Comparison of ENCODE assay signal across 1 cellular context in the genomic region with DNA sequence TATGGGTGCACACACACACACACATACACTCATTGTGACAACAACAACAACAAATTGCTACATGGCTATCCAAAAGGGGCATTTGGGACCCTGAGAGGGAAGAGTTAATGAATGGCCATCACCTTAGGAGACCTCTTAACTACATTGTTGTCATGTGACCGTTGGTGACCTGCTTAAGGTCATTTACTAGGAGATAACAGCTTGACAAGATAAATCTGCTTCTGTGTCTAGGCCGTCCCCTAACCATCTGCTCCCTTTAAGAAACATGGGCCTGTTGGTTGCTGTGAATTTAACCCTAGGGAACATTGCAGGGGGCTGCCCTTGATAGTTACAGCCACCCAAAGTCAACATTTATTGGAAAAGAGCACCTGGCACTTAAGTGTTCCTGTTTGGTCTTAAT.
A peak's percentile ranks its signal among the peaks of the same experiment; 100 is the strongest.
TF ChIP-seq lines count a peak whose summit lies in the region.

No MANE protein-coding gene starts in this region.

TF ChIP-seq in K562, 482 proteins besides CTCF, POLR2A, EP300 and RAD21 (continued from another document and continues in another):
- TF ChIP-seq UBTF (IDR thresholded peaks at IDR 0.05; ENCODE audit: borderline replicate concordance in 1 of 2, low read depth in 2 of 2, low read length in 2 of 2) (no peak), RFX5 (IDR thresholded peaks at IDR 0.05; ENCODE audit: low read depth, low read length) (no peak), HMGN3 (IDR thresholded peaks at IDR 0.05; ENCODE audit: borderline replicate concordance, extremely low read depth, insufficient read length, low read depth, low read length) (no peak), ARID1B (IDR thresholded peaks at IDR 0.05) (0 out of 2 replicates have a peak, but pooled peaks have one; percentile 9), NCOA6 (IDR thresholded peaks at IDR 0.05) (no peak), TAL1 (IDR thresholded peaks at IDR 0.05) (no peak), FOXO4 (CRISPR knock-in tag; IDR thresholded peaks at IDR 0.05) (no peak), ZNF134 (CRISPR knock-in tag; conservative IDR thresholded peaks at IDR 0.05) (no peak), ETV5 (CRISPR knock-in tag; IDR thresholded peaks at IDR 0.05; ENCODE audit: low read depth) (no peak), STAT5B (CRISPR knock-in tag; IDR thresholded peaks at IDR 0.05) (no peak), MCM7 (IDR thresholded peaks at IDR 0.05) (no peak), ASH1L (IDR thresholded peaks at IDR 0.05; ENCODE audit: borderline replicate concordance, low read depth, partially characterized antibody) (no peak), HNRNPLL (IDR thresholded peaks at IDR 0.05; ENCODE audit: low read depth, low read length, poor library complexity, severe bottlenecking) (no peak), ELF1 (tag; IDR thresholded peaks at IDR 0.05) (no peak), EP400 (IDR thresholded peaks at IDR 0.05) (no peak), ZBTB1 (CRISPR knock-in tag; IDR thresholded peaks at IDR 0.05; ENCODE audit: borderline replicate concordance, low read depth) (no peak), TAF1 (IDR thresholded peaks at IDR 0.05; ENCODE audit: control insufficient read depth, extremely low read depth, insufficient read depth, low read length, severe bottlenecking) (no peak), RBM14 (IDR thresholded peaks at IDR 0.05; ENCODE audit: borderline replicate concordance, insufficient read depth, low read depth, low read length) (no peak), SP2 (IDR thresholded peaks at IDR 0.05; ENCODE audit: extremely low read depth, low read depth, low read length, poor library complexity, severe bottlenecking) (no peak), HNRNPUL1 (IDR thresholded peaks at IDR 0.05; ENCODE audit: low read length) (no peak), ZSCAN32 (CRISPR knock-in tag; IDR thresholded peaks at IDR 0.05) (no peak), MCM5 (IDR thresholded peaks at IDR 0.05; ENCODE audit: low read depth) (no peak), ZNF24 (IDR thresholded peaks at IDR 0.05) (peak; percentile 43; the same call in 1 of the 2 replicates), HDAC3 (IDR thresholded peaks at IDR 0.05; ENCODE audit: borderline replicate concordance, partially characterized antibody) (no peak), PBX2 (CRISPR knock-in tag; IDR thresholded peaks at IDR 0.05; ENCODE audit: low read depth) (no peak), PBX2 (tag; conservative IDR thresholded peaks at IDR 0.05; ENCODE audit: low read depth) (peak; percentile 78), SPI1 (IDR thresholded peaks at IDR 0.05; ENCODE audit: borderline replicate concordance, low read depth, low read length) (no peak), MYNN (IDR thresholded peaks at IDR 0.05) (no peak), MYNN (CRISPR knock-in tag; IDR thresholded peaks at IDR 0.05) (no peak), ZBTB2 (IDR thresholded peaks at IDR 0.05) (no peak), GABPB1 (CRISPR knock-in tag; IDR thresholded peaks at IDR 0.05) (no peak), HOXB6 (CRISPR knock-in tag; IDR thresholded peaks at IDR 0.05; ENCODE audit: borderline replicate concordance) (no peak), MIER1 (IDR thresholded peaks at IDR 0.05; ENCODE audit: low read depth) (no peak), SETDB1 (IDR thresholded peaks at IDR 0.05; ENCODE audit: low read length) (no peak), KDM5B (IDR thresholded peaks at IDR 0.05; ENCODE audit: insufficient replicate concordance, low read depth, low read length) (no peak), RBM17 (IDR thresholded peaks at IDR 0.05; ENCODE audit: borderline replicate concordance, low read depth, low read length) (no peak), HINFP (tag; conservative IDR thresholded peaks at IDR 0.05; ENCODE audit: low read depth) (no peak), ZNF263 (CRISPR knock-in tag; IDR thresholded peaks at IDR 0.05; ENCODE audit: borderline replicate concordance) (no peak), THAP12 (CRISPR knock-in tag; IDR thresholded peaks at IDR 0.05) (no peak), NFE2 (IDR thresholded peaks at IDR 0.05; ENCODE audit: low read depth) (no peak), YBX1 (IDR thresholded peaks at IDR 0.05) (no peak), ESRRA (IDR thresholded peaks at IDR 0.05; ENCODE audit: borderline replicate concordance, low read depth) (peak; percentile 79; the same call in 1 of the 2 replicates), GATA2 (CRISPR knock-in tag; IDR thresholded peaks at IDR 0.05) (no peak)
- TF ChIP-seq, protein P1, sequence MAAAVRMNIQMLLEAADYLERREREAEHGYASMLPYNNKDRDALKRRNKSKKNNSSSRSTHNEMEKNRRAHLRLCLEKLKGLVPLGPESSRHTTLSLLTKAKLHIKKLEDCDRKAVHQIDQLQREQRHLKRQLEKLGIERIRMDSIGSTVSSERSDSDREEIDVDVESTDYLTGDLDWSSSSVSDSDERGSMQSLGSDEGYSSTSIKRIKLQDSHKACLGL (CRISPR knock-in tag; IDR thresholded peaks at IDR 0.05; ENCODE audit: borderline replicate concordance, poor library complexity, severe bottlenecking), result no peak
- TF ChIP-seq, protein P2, sequence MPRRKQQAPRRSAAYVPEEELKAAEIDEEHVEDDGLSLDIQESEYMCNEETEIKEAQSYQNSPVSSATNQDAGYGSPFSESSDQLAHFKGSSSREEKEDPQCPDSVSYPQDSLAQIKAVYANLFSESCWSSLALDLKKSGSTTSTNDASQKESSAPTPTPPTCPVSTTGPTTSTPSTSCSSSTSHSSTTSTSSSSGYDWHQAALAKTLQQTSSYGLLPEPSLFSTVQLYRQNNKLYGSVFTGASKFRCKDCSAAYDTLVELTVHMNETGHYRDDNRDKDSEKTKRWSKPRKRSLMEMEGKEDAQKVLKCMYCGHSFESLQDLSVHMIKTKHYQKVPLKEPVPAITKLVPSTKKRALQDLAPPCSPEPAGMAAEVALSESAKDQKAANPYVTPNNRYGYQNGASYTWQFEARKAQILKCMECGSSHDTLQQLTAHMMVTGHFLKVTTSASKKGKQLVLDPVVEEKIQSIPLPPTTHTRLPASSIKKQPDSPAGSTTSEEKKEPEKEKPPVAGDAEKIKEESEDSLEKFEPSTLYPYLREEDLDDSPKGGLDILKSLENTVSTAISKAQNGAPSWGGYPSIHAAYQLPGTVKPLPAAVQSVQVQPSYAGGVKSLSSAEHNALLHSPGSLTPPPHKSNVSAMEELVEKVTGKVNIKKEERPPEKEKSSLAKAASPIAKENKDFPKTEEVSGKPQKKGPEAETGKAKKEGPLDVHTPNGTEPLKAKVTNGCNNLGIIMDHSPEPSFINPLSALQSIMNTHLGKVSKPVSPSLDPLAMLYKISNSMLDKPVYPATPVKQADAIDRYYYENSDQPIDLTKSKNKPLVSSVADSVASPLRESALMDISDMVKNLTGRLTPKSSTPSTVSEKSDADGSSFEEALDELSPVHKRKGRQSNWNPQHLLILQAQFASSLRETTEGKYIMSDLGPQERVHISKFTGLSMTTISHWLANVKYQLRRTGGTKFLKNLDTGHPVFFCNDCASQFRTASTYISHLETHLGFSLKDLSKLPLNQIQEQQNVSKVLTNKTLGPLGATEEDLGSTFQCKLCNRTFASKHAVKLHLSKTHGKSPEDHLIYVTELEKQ (CRISPR knock-in tag; IDR thresholded peaks at IDR 0.05), result no peak
- TF ChIP-seq, protein P3, sequence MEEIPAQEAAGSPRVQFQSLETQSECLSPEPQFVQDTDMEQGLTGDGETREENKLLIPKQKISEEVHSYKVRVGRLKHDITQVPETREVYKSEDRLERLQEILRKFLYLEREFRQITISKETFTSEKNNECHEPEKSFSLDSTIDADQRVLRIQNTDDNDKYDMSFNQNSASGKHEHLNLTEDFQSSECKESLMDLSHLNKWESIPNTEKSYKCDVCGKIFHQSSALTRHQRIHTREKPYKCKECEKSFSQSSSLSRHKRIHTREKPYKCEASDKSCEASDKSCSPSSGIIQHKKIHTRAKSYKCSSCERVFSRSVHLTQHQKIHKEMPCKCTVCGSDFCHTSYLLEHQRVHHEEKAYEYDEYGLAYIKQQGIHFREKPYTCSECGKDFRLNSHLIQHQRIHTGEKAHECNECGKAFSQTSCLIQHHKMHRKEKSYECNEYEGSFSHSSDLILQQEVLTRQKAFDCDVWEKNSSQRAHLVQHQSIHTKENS (CRISPR knock-in tag; IDR thresholded peaks at IDR 0.05), result no peak
